ENCODE assay signal across 1 cellular context in the genomic region with DNA sequence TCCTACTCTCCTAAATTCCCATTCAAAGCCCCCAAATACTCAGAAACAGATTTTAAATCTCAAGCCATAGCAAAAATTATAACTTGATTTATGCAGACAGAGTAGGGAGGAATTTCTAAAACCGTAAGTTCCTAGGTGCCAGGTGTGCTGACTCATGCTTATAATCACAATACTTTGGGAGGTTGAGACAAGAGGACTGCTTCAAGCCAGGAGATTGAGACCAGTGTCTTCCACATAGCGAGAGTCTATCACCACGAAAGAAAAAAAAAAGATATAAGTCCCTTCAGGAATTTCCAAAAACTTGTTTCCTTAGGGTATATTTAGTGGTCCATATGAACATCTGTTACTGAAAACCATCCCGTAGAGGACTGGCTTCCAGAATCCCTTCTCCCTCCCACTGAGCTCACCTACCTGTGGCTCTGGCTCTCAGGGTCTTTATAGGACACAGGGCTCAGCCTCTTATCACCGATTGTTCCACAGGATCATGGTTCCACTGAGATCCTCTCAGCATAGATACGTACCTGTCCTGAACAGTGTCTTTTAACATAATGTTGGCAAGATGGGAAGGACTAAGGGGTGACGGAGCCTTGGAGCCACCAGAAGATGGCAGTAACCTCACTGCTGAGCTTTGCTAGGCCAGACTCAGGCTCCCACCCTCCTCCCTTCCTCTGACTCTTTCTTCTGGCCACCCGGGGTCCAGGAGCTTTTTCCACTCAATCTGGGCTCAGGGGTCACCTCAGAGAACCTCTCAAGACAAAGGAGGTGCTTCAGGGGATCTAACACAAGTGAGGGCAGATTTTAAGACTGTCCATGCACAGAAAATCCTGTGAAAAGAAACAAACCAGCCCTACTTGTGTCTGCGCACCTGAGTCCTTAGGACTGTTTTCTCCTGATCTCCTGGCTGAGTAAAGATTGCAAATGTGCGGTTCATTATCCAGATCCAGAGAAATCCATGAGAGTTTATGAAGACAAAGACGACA.
TF ChIP-seq lines count a peak whose summit lies in the region.

No MANE protein-coding gene starts in this region.

TF ChIP-seq in H1, 55 proteins besides CTCF, POLR2A, EP300 and RAD21:
- TF ChIP-seq ZNF274 (IDR thresholded peaks at IDR 0.05; ENCODE audit: borderline replicate concordance, extremely low read depth, low read length): no peak
- TF ChIP-seq, protein P1, sequence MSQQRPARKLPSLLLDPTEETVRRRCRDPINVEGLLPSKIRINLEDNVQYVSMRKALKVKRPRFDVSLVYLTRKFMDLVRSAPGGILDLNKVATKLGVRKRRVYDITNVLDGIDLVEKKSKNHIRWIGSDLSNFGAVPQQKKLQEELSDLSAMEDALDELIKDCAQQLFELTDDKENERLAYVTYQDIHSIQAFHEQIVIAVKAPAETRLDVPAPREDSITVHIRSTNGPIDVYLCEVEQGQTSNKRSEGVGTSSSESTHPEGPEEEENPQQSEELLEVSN (IDR thresholded peaks at IDR 0.05): no peak
- no peak for TF ChIP-seq JUND (IDR thresholded peaks at IDR 0.05; ENCODE audit: low read length)
- no peak for TF ChIP-seq GTF2F1 (IDR thresholded peaks at IDR 0.05; ENCODE audit: borderline replicate concordance, low read depth, low read length)
- no peak for TF ChIP-seq EGR1 (IDR thresholded peaks at IDR 0.05; ENCODE audit: borderline replicate concordance, low read depth, low read length)
- no peak for TF ChIP-seq KDM4A (IDR thresholded peaks at IDR 0.05; ENCODE audit: low read depth, low read length, severe bottlenecking)
- TF ChIP-seq NRF1 (IDR thresholded peaks at IDR 0.05; ENCODE audit: low read depth, low read length): no peak
- no peak for TF ChIP-seq EZH2 (IDR thresholded peaks at IDR 0.05; ENCODE audit: low read depth, low read length, severe bottlenecking)
- no peak for TF ChIP-seq YY1 (IDR thresholded peaks at IDR 0.05; ENCODE audit: low read depth, low read length)
- TF ChIP-seq SUZ12 (IDR thresholded peaks at IDR 0.05; ENCODE audit: low read length): no peak
- TF ChIP-seq SP4 (IDR thresholded peaks at IDR 0.05; ENCODE audit: low read length): no peak
- TF ChIP-seq CEBPB (IDR thresholded peaks at IDR 0.05; ENCODE audit: low read depth, low read length): no peak
